In genomic region chr14:19796520-19797108, GRCh38 we compare ENCODE assay signal across 14 cellular contexts. TPM values are rescaled to one million over a fixed set of nuclear protein-coding genes. Genes with fewer than 3 reads are reported as not detected.
"Had no signal": no experiment of that assay in that cellular context is flagged by ENCODE, and none has a peak within 500 bp of the region (broad histone marks: within the 10 kb centered on the region; RNA-seq: fewer than 3 reads in every experiment).

No MANE protein-coding gene starts in this region.

RNA-seq across cellular contexts. Expression of gene OR4N2, which starts 7.0 kb away (rescaled TPM):
- total RNA-seq: esophagus muscularis mucosa, fibroblast of villous mesenchyme, gastrocnemius medialis, heart right ventricle, liver, lung microvascular endothelial cell, occipital lobe, pancreas, progenitor cell of endocrine pancreas, right cardiac atrium, stomach, thoracic aorta, transverse colon had no signal
- polyA plus RNA-seq: heart right ventricle, liver, pancreas, right cardiac atrium, small intestine, stomach had no signal

RNA-seq across cellular contexts. Expression of gene OR4M1, which starts 23.3 kb away (rescaled TPM):
- total RNA-seq: esophagus muscularis mucosa, fibroblast of villous mesenchyme, gastrocnemius medialis, heart right ventricle, liver, lung microvascular endothelial cell, occipital lobe, pancreas, progenitor cell of endocrine pancreas, right cardiac atrium, stomach, thoracic aorta, transverse colon had no signal
- polyA plus RNA-seq: heart right ventricle, liver, pancreas, right cardiac atrium, small intestine, stomach had no signal

RNA-seq across cellular contexts. Expression of gene OR4Q3, which starts 53.2 kb away (rescaled TPM):
- total RNA-seq: esophagus muscularis mucosa, fibroblast of villous mesenchyme, gastrocnemius medialis, heart right ventricle, liver, lung microvascular endothelial cell, occipital lobe, pancreas, progenitor cell of endocrine pancreas, right cardiac atrium, stomach, thoracic aorta, transverse colon had no signal
- polyA plus RNA-seq: heart right ventricle, liver, right cardiac atrium, small intestine, stomach had no signal
